In genomic region chr7:137262599-137262998, GRCh38 we compare ENCODE assay signal across 7 cellular contexts.
"Had no signal": no experiment of that assay in that cellular context is flagged by ENCODE, and none has a peak within 500 bp of the region (broad histone marks: within the 10 kb centered on the region; RNA-seq: fewer than 3 reads in every experiment).

No MANE protein-coding gene starts in this region.

- H3K9ac ChIP-seq: GM23248 had no signal

- H3K27ac ChIP-seq: GM23248 had no signal

- H3K4me3 ChIP-seq: GM23248, K562 had no signal

- H3K4me3 Mint-ChIP-seq: H9, HFFc6 had no signal

- H3K9me3 Mint-ChIP-seq: HFFc6 had no signal

- H3K27ac Mint-ChIP-seq: HFFc6 had no signal

- DNase-seq: GM23248, H9, HCEC 1CT, HFFc6, IMR-90, KG1 had no signal

- H2AFZ ChIP-seq: GM23248 had no signal

- ATAC-seq: K562 had no signal
